28 cellular contexts compared by ENCODE assay signal in the genomic region with DNA sequence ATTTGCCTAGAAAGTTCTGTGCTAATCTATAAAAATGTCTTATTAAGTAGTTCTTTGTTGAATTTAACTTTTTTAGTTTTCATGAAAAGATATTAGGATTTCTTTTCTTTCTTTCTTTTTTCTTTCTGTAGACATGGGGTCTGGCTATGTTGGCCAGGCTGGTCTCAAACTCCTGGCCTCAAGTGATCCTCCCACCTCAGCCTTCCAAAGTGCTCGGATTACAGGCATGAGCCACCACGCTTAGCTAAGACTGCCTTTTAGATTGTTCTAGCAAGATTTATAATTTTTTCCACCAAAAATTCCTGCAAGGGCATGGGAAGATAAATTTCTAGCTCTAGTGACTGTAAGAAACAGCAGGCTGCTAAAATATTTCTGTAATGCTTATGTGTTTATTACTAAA.
"Had no signal": no experiment of that assay in that cellular context is flagged by ENCODE, and none has a peak within 500 bp of the region (broad histone marks: within the 10 kb centered on the region; RNA-seq: fewer than 3 reads in every experiment).

No MANE protein-coding gene starts in this region.

- DNase-seq: activated CD4-positive, alpha-beta T cell treated with anti-CD3 and anti-CD28 coated beads, Interleukin-2, amount 10 ng/mL, durations not matched to agents 24 days and 14 days; activated CD4-positive, alpha-beta T cell treated with anti-CD3 and anti-CD28 coated beads, Interleukin-2, amount 50 U/mL, for 48 hours; activated CD8-positive, alpha-beta T cell treated with anti-CD3 and anti-CD28 coated beads, Interleukin-2, amount 10 ng/mL, durations not matched to agents 7 days and 5 days; activated gamma-delta T cell; activated naive CD4-positive, alpha-beta T cell treated with Interleukin-2 at 50 U/mL for 16 hours; activated naive CD8-positive, alpha-beta T cell treated with anti-CD3 and anti-CD28 coated beads, Interleukin-2, amount 10 ng/mL, durations not matched to agents 7 days and 5 days; activated T-cell treated with anti-CD3 and anti-CD28 coated beads, Interleukin-2, amount 50 U/mL, for 24 hours; amygdala; body of pancreas; Kasumi-1; KG1; MG63; NCI-H1048; NCI-H1105 treated with DMSO at 0.1 percent for 48 hours; NCI-H1436 treated with DMSO at 0.1 percent for 48 hours; NCI-H1694 treated with DMSO at 0.1 percent for 48 hours; NCI-H2029; NCI-H345; NCI-H524 treated with DMSO at 0.1 percent for 48 hours; SHP77; SJCRH30; T1000; WERI-Rb-1 had no signal

- H3K36me3 Mint-ChIP-seq: activated naive CD4-positive, alpha-beta T cell treated with anti-CD3 and anti-CD28 coated beads, Interleukin-2, amount 50 U/mL, for 24 hours; activated naive CD8-positive, alpha-beta T cell treated with anti-CD3 and anti-CD28 coated beads, Interleukin-2, amount 10 ng/mL, durations not matched to agents 7 days and 5 days had no signal

- H3K27me3 Mint-ChIP-seq: activated naive CD4-positive, alpha-beta T cell treated with anti-CD3 and anti-CD28 coated beads, Interleukin-2, amount 50 U/mL, for 24 hours; activated T-cell treated with anti-CD3 and anti-CD28 coated beads, Interleukin-2, amount 50 U/mL, for 24 hours had no signal

- ATAC-seq: activated CD8-positive, alpha-beta T cell treated with anti-CD3 and anti-CD28 coated beads, Interleukin-2, amount 10 ng/mL, durations not matched to agents 7 days and 5 days; Panc1 had no signal

- H3K27me3 ChIP-seq: body of pancreas, SJCRH30 had no signal

- H3K27ac ChIP-seq: breast epithelium, SJCRH30, SK-N-MC, WERI-Rb-1 had no signal

- H3K27ac Mint-ChIP-seq: activated CD4-positive, alpha-beta T cell treated with anti-CD3 and anti-CD28 coated beads, Interleukin-2, amount 10 ng/mL, durations not matched to agents 24 days and 14 days; activated CD8-positive, alpha-beta T cell treated with anti-CD3 and anti-CD28 coated beads, Interleukin-2, amount 10 ng/mL, durations not matched to agents 7 days and 5 days; activated naive CD4-positive, alpha-beta T cell treated with anti-CD3 and anti-CD28 coated beads, Interleukin-2, amount 50 U/mL, for 24 hours; activated naive CD8-positive, alpha-beta T cell treated with anti-CD3 and anti-CD28 coated beads, Interleukin-2, amount 10 ng/mL, durations not matched to agents 7 days and 5 days; activated T-cell treated with anti-CD3 and anti-CD28 coated beads, Interleukin-2, amount 50 U/mL, for 24 hours; activated T-helper 2 cell treated with anti-CD3 and anti-CD28 coated beads, Interferon-gamma antibody, Interleukin-2, Interleukin-4, amounts not matched to agents 10 μg/mL and 5 μg/mL and 100 μg/mL, durations not matched to agents 14 hours and 24 hours and 36 hours had no signal

- H3K9me3 Mint-ChIP-seq: activated CD4-positive, alpha-beta T cell treated with anti-CD3 and anti-CD28 coated beads, Interleukin-2, amount 10 ng/mL, durations not matched to agents 24 days and 14 days; activated naive CD4-positive, alpha-beta T cell treated with anti-CD3 and anti-CD28 coated beads, Interleukin-2, amount 50 U/mL, for 24 hours; activated naive CD8-positive, alpha-beta T cell treated with anti-CD3 and anti-CD28 coated beads, Interleukin-2, amount 10 ng/mL, durations not matched to agents 7 days and 5 days; activated T-cell treated with anti-CD3 and anti-CD28 coated beads, Interleukin-2, amount 50 U/mL, for 24 hours; activated T-helper 2 cell treated with anti-CD3 and anti-CD28 coated beads, Interferon-gamma antibody, Interleukin-2, Interleukin-4, amounts not matched to agents 10 μg/mL and 5 μg/mL and 100 μg/mL, durations not matched to agents 14 hours and 24 hours and 36 hours had no signal

- H3K4me3 Mint-ChIP-seq: activated CD4-positive, alpha-beta T cell treated with anti-CD3 and anti-CD28 coated beads, Interleukin-2, amount 10 ng/mL, durations not matched to agents 24 days and 14 days; activated CD8-positive, alpha-beta T cell treated with anti-CD3 and anti-CD28 coated beads, Interleukin-2, amount 10 ng/mL, durations not matched to agents 7 days and 5 days; activated naive CD4-positive, alpha-beta T cell treated with anti-CD3 and anti-CD28 coated beads, Interleukin-2, amount 50 U/mL, for 24 hours; activated naive CD8-positive, alpha-beta T cell treated with anti-CD3 and anti-CD28 coated beads, Interleukin-2, amount 10 ng/mL, durations not matched to agents 7 days and 5 days; activated T-cell treated with anti-CD3 and anti-CD28 coated beads, Interleukin-2, amount 50 U/mL, for 24 hours had no signal
